18 cellular contexts compared by ENCODE assay signal in genomic region chr7:99794585-99795502, GRCh38. TPM values are rescaled to one million over a fixed set of nuclear protein-coding genes. Genes with fewer than 3 reads are reported as not detected.
A peak's percentile ranks its signal among the peaks of the same experiment; 100 is the strongest.
DNase-seq lines count a peak whose midpoint lies in the region; ATAC-seq and TF ChIP-seq lines count a peak whose summit lies in the region.
"Had no signal": no experiment of that assay in that cellular context is flagged by ENCODE, and none has a peak within 500 bp of the region (broad histone marks: within the 10 kb centered on the region; RNA-seq: fewer than 3 reads in every experiment).

No MANE protein-coding gene starts in this region.

- ATAC-seq in mucosa of descending colon, result peak; percentile 59
- no peak for ATAC-seq in GM21423 (IDR thresholded peaks at IDR 0.05; ENCODE audit: unreplicated experiment)
- ATAC-seq in GM18498 (IDR thresholded peaks at IDR 0.05; ENCODE audit: unreplicated experiment), result no peak
- ATAC-seq: sciatic nerve had no signal

- intact Hi-C loops in mucosa of descending colon (cut with DNase I, micrococcal nuclease), result no loop called here

- no peaks in the 10 kb centered on the region for H3K4me1 ChIP-seq in mucosa of descending colon (ENCODE audit: low read depth)
- H3K4me1 ChIP-seq: neural progenitor cell, tibial artery had no signal

- H3K36me3 ChIP-seq in mucosa of descending colon (ENCODE audit: low read depth), result no peaks in the 10 kb centered on the region
- H3K36me3 ChIP-seq: neural progenitor cell, tibial artery had no signal

- no peaks in the 10 kb centered on the region for H3K9me3 ChIP-seq in mucosa of descending colon

- H3K4me3 ChIP-seq in fibroblast of mammary gland (ENCODE audit: control insufficient read depth, low read depth, low read length) (no peak overlapping the region), mucosa of descending colon (no peak overlapping the region)
- H3K4me3 ChIP-seq: lung, neural progenitor cell, tibial artery had no signal

- TF ChIP-seq CTCF in fibroblast of mammary gland (conservative IDR thresholded peaks at IDR 0.05; ENCODE audit: control insufficient read depth, insufficient read depth, low read depth, low read length), result no peak
- no peak for TF ChIP-seq CTCF in mucosa of descending colon (IDR thresholded peaks at IDR 0.05)

- DNase-seq in Daoy (ENCODE audit: low read depth), result peak; percentile 66
- peak; percentile 63 for DNase-seq in NCI-H226
- DNase-seq in fibroblast of mammary gland (ENCODE audit: low read depth), result peak; percentile 84
- no peak for DNase-seq in mucosa of descending colon
- no peak for DNase-seq in NCI-H1417 (lab: John Stamatoyannopoulos, UW)
- no peak for DNase-seq in mesenteric fat pad (ENCODE audit: low spot score)
- DNase-seq: activated naive CD8-positive, alpha-beta T cell treated with anti-CD3 and anti-CD28 coated beads, Interleukin-2, amount 10 ng/mL, durations not matched to agents 7 days and 5 days; activated T-cell treated with anti-CD3 and anti-CD28 coated beads, Interleukin-2, amount 50 U/mL, for 1 hour; SHP77 treated with DMSO at 0.1 percent for 48 hours; stimulated activated CD4-positive, alpha-beta T cell treated with anti-CD3 and anti-CD28 coated beads, Interleukin-4, amount 100 ng/mL, for 4 hours; tibial artery had no signal

RNA-seq across cellular contexts. Expression of gene CYP3A4, which starts 10.9 kb away (rescaled TPM):
- 0.09 and 0.11 TPM in 2 replicates for total RNA-seq in Daoy (2014; rRNA removed; shearing (Covaris generic))
- total RNA-seq in mucosa of descending colon (1 to 10 TPM; 2.8 to 5.4 (median 4.0) TPM), mesenteric fat pad (0.26 TPM)
- total RNA-seq: activated naive CD8-positive, alpha-beta T cell treated with anti-CD3 and anti-CD28 coated beads, Interleukin-2, amount 10 ng/mL, durations not matched to agents 7 days and 5 days; endothelial cell of umbilical vein; HT-29; sciatic nerve had no signal

RNA-seq across cellular contexts. Expression of gene CYP3A43, which starts 33.0 kb away (rescaled TPM):
- total RNA-seq in Daoy (2014; rRNA removed; shearing (Covaris generic)), result not detected in 2 replicates
- total RNA-seq in mucosa of descending colon (not detected), mesenteric fat pad (0.48 TPM)
- total RNA-seq: activated naive CD8-positive, alpha-beta T cell treated with anti-CD3 and anti-CD28 coated beads, Interleukin-2, amount 10 ng/mL, durations not matched to agents 7 days and 5 days; endothelial cell of umbilical vein; HT-29; lung had no signal

RNA-seq across cellular contexts. Expression of gene CYP3A7, which starts 59.8 kb away (rescaled TPM):
- total RNA-seq in Daoy (2014; rRNA removed; shearing (Covaris generic)), result not detected in 2 replicates
- total RNA-seq in mucosa of descending colon (under 1 TPM in 2 of 3 donors, not detected in 1; 0.39 to 0.82 TPM), mesenteric fat pad (not detected)
- total RNA-seq: activated naive CD8-positive, alpha-beta T cell treated with anti-CD3 and anti-CD28 coated beads, Interleukin-2, amount 10 ng/mL, durations not matched to agents 7 days and 5 days; endothelial cell of umbilical vein; HT-29; sciatic nerve had no signal

Comparison
In these comparisons a context has a peak if more than half of its experiments do, and no peak if none do; other contexts are left out.
1. DNase-seq: peak in Daoy (single experiment), NCI-H226 (single experiment) and fibroblast of mammary gland (single experiment); none in mucosa of descending colon (0 of 3), NCI-H1417 (0 of 3) and mesenteric fat pad (single experiment).